Comparison of ENCODE assay signal across 13 cellular contexts in genomic region chr12:79685068-79685467, GRCh38. TPM values are rescaled to one million over a fixed set of nuclear protein-coding genes. Genes with fewer than 3 reads are reported as not detected.
DNase-seq lines count a peak whose midpoint lies in the region; ATAC-seq and TF ChIP-seq lines count a peak whose summit lies in the region.
"Had no signal": no experiment of that assay in that cellular context is flagged by ENCODE, and none has a peak within 500 bp of the region (broad histone marks: within the 10 kb centered on the region; RNA-seq: fewer than 3 reads in every experiment).

No MANE protein-coding gene starts in this region.

- no peak overlapping the region for H3K27ac ChIP-seq in CD4-positive, alpha-beta T cell (ENCODE audit: low read depth, low read length)

- H3K27ac Mint-ChIP-seq in MCF 10A (ENCODE audit: low read depth, unreplicated experiment): peak overlapping the region; percentile 96
- no peak overlapping the region for H3K27ac Mint-ChIP-seq in CD4-positive, alpha-beta T cell
- H3K27ac Mint-ChIP-seq: activated naive CD8-positive, alpha-beta T cell treated with anti-CD3 and anti-CD28 coated beads, Interleukin-2, amount 10 ng/mL, durations not matched to agents 7 days and 5 days; effector memory CD8-positive, alpha-beta T cell had no signal

- no peak for TF ChIP-seq CTCF in MCF 10A (IDR thresholded peaks at IDR 0.05; ENCODE audit: unreplicated experiment)
- no peak for TF ChIP-seq CTCF in CD4-positive, alpha-beta T cell (IDR thresholded peaks at IDR 0.05)

- no peaks in the 10 kb centered on the region for H3K9me3 ChIP-seq in CD4-positive, alpha-beta T cell (ENCODE audit: control insufficient read depth, low read length)
- H3K9me3 ChIP-seq: tibial artery had no signal

- ATAC-seq in HG03354 (IDR thresholded peaks at IDR 0.05; ENCODE audit: poor library complexity, severe bottlenecking, unreplicated experiment): no peak
- no peak for ATAC-seq in CD4-positive, alpha-beta T cell (ENCODE audit: poor library complexity)
- ATAC-seq: effector memory CD8-positive, alpha-beta T cell had no signal

- BruUV-seq in MCF 10A (replicated peaks; lab: Mats Ljungman, UMichigan): no TSS peak

- peaks cover 41% of the 10 kb centered on the region for H3K27me3 ChIP-seq in CD4-positive, alpha-beta T cell (ENCODE audit: control insufficient read depth, insufficient read depth, low read length)
- H3K27me3 ChIP-seq: tibial artery had no signal

- H3K4me3 Mint-ChIP-seq in MCF 10A (ENCODE audit: unreplicated experiment): peak overlapping the region; percentile 87
- no peak overlapping the region for H3K4me3 Mint-ChIP-seq in CD4-positive, alpha-beta T cell
- H3K4me3 Mint-ChIP-seq: activated naive CD8-positive, alpha-beta T cell treated with anti-CD3 and anti-CD28 coated beads, Interleukin-2, amount 10 ng/mL, durations not matched to agents 7 days and 5 days; effector memory CD8-positive, alpha-beta T cell had no signal

- H3K27me3 Mint-ChIP-seq in MCF 10A (ENCODE audit: insufficient read depth, unreplicated experiment): no peaks in the 10 kb centered on the region
- peaks cover 51% of the 10 kb centered on the region for H3K27me3 Mint-ChIP-seq in CD4-positive, alpha-beta T cell

- peaks cover 39% of the 10 kb centered on the region for H3K4me1 Mint-ChIP-seq in MCF 10A (ENCODE audit: insufficient read depth, unreplicated experiment)
- peaks cover 16% of the 10 kb centered on the region for H3K4me1 Mint-ChIP-seq in CD4-positive, alpha-beta T cell (ENCODE audit: low read depth)

- intact Hi-C loops in MCF 10A (cut with micrococcal nuclease): loop anchor here (5.0 kb wide), 3 partner anchors 48 to 278 kb away; no protein-coding TSS in a partner anchor
- intact Hi-C loops in CD4-positive, alpha-beta T cell (cut with DNase I, micrococcal nuclease): no loop called here

- H3K9me3 Mint-ChIP-seq in MCF 10A (ENCODE audit: unreplicated experiment): no peaks in the 10 kb centered on the region
- H3K9me3 Mint-ChIP-seq in CD4-positive, alpha-beta T cell: no peaks in the 10 kb centered on the region
- H3K9me3 Mint-ChIP-seq: activated naive CD8-positive, alpha-beta T cell treated with anti-CD3 and anti-CD28 coated beads, Interleukin-2, amount 10 ng/mL, durations not matched to agents 7 days and 5 days; effector memory CD8-positive, alpha-beta T cell had no signal

- POLR2A ChIA-PET in MCF 10A (lab: Yijun Ruan, JAX): interaction anchor here (0.6 to 11.0 kb wide), 10 partner anchors 7 to 480 kb away, joined by 3 to 103 read pairs (median 27); partner anchors contain the start of genes PAWR and PPP1R12A
- POLR2A ChIA-PET in CD4-positive, alpha-beta T cell (lab: Charles Lee): no interaction called here

- CTCF ChIA-PET in MCF 10A (lab: Yijun Ruan, JAX): interaction anchor here (1.3 to 2.6 kb wide), 3 partner anchors 10 to 137 kb away, joined by 5 to 15 read pairs (median 8); no protein-coding TSS in a partner anchor
- CTCF ChIA-PET in CD4-positive, alpha-beta T cell (lab: Charles Lee): no interaction called here

- DNase-seq in AG20443 (ENCODE audit: low spot score): peak; percentile 13
- DNase-seq in LHCN-M2 (ENCODE audit: low read depth): peak; percentile 48
- peak; percentile 82 for DNase-seq in MCF 10A (ENCODE audit: unreplicated experiment)
- DNase-seq in kidney tubule cell (ENCODE audit: low spot score): peak; percentile 75
- no peak for DNase-seq in CD4-positive, alpha-beta T cell
- no peak for DNase-seq in effector CD8-positive, alpha-beta T cell (lab: John Stamatoyannopoulos, UW)
- DNase-seq in inferior parietal cortex (ENCODE audit: extremely low spot score): no peak
- DNase-seq: activated naive CD8-positive, alpha-beta T cell treated with anti-CD3 and anti-CD28 coated beads, Interleukin-2, amount 10 ng/mL, durations not matched to agents 7 days and 5 days; effector memory CD8-positive, alpha-beta T cell; NCI-H1417 treated with DMSO at 0.1 percent for 48 hours; T-helper 2 cell; tibial artery had no signal

- H3K36me3 Mint-ChIP-seq in MCF 10A (ENCODE audit: insufficient read depth, unreplicated experiment): peaks cover 5% of the 10 kb centered on the region
- no peaks in the 10 kb centered on the region for H3K36me3 Mint-ChIP-seq in CD4-positive, alpha-beta T cell (ENCODE audit: low read depth)
- H3K36me3 Mint-ChIP-seq: activated naive CD8-positive, alpha-beta T cell treated with anti-CD3 and anti-CD28 coated beads, Interleukin-2, amount 10 ng/mL, durations not matched to agents 7 days and 5 days had no signal

RNA-seq across cellular contexts. Expression of gene PAWR, which starts 5.7 kb away (rescaled TPM):
- total RNA-seq in LHCN-M2 (2014; rRNA removed) (8.3 and 13.9 TPM in 2 replicates), MCF 10A (2022) (248 and 330 TPM in 2 replicates)
- polyA plus RNA-seq in LHCN-M2 (2012): 13.7 TPM
- total RNA-seq in CD4-positive, alpha-beta T cell: 1 to 10 TPM; 1.6 to 3.2 TPM

Comparison
In these comparisons a context has a peak if more than half of its experiments do, and no peak if none do; other contexts are left out.
1. DNase-seq: peak in AG20443 (single experiment), LHCN-M2 (single experiment), MCF 10A (single experiment) and kidney tubule cell (single experiment); none in CD4-positive, alpha-beta T cell (0 of 10), effector CD8-positive, alpha-beta T cell (single experiment) and inferior parietal cortex (single experiment).
2. RNA of gene PAWR, which starts 5.7 kb away (total RNA-seq): 248 to 330 TPM in MCF 10A; 8.3 to 13.9 TPM in LHCN-M2 and 1.6 to 3.2 TPM in CD4-positive, alpha-beta T cell; every median in the first group is over 10 times any median in the second.